Comparison of ENCODE assay signal across 1 cellular context in genomic region chr12:5511644-5512584, GRCh38.
TF ChIP-seq lines count a peak whose summit lies in the region.

No MANE protein-coding gene starts in this region.

TF ChIP-seq in GM23338, 12 proteins besides CTCF, POLR2A, EP300 and RAD21 (continued from another document):
- TF ChIP-seq REST (IDR thresholded peaks at IDR 0.05; ENCODE audit: unreplicated experiment), result no peak
- no peak for TF ChIP-seq ZNF114 (CRISPR knock-in tag; IDR thresholded peaks at IDR 0.05)
- TF ChIP-seq CREB1 (CRISPR knock-in tag; IDR thresholded peaks at IDR 0.05; ENCODE audit: low read depth), result no peak
- no peak for TF ChIP-seq JUNB (IDR thresholded peaks at IDR 0.05; ENCODE audit: unreplicated experiment)
